In genomic region chr5:44389410-44389879, GRCh38 we compare ENCODE assay signal across 8 cellular contexts. TPM values are rescaled to one million over a fixed set of nuclear protein-coding genes. Genes with fewer than 3 reads are reported as not detected.
A peak's percentile ranks its signal among the peaks of the same experiment; 100 is the strongest.
DNase-seq lines count a peak whose midpoint lies in the region; ATAC-seq and TF ChIP-seq lines count a peak whose summit lies in the region.

TSS of gene FGF10 (minus strand) at chr5:44389420. CDS start at chr5:44388682, 738 bp downstream.

- H3K4me3 ChIP-seq in coronary artery (peak within 1 kb of the TSS; percentile 72), mesendoderm (ENCODE audit: low read length) (peak within 1 kb of the TSS; percentile 31), urinary bladder (ENCODE audit: low read depth, low read length) (peak within 1 kb of the TSS; percentile 36)

- H3K27me3 Mint-ChIP-seq in activated CD4-positive, alpha-beta T cell treated with anti-CD3 and anti-CD28 coated beads for 36 hours = peaks cover 39% of the 10 kb centered on the region

- no peak within 1 kb of the TSS for H2BK120ac ChIP-seq in mesendoderm (ENCODE audit: low read depth, low read length)

- peaks cover 3% of the 10 kb centered on the region for H3K9me3 Mint-ChIP-seq in activated CD4-positive, alpha-beta T cell treated with anti-CD3 and anti-CD28 coated beads for 36 hours (ENCODE audit: low read depth)

- H3K4me3 Mint-ChIP-seq in activated CD4-positive, alpha-beta T cell treated with anti-CD3 and anti-CD28 coated beads for 36 hours = no peak within 1 kb of the TSS

- no peaks in the 10 kb centered on the region for H3K79me1 ChIP-seq in mesendoderm (ENCODE audit: low read length)

- no peak within 1 kb of the TSS for H2BK15ac ChIP-seq in mesendoderm (replicated peaks; ENCODE audit: low read depth)

- no peaks in the 10 kb centered on the region for H3K36me3 Mint-ChIP-seq in activated CD4-positive, alpha-beta T cell treated with anti-CD3 and anti-CD28 coated beads for 36 hours (ENCODE audit: low read depth)

- CTCF ChIA-PET in activated CD4-positive, alpha-beta T cell treated with anti-CD3 and anti-CD28 coated beads for 36 hours (lab: Charles Lee) = no interaction called here

- POLR2A ChIA-PET in activated CD4-positive, alpha-beta T cell treated with anti-CD3 and anti-CD28 coated beads for 36 hours (lab: Charles Lee) = no interaction called here

- no peak for TF ChIP-seq CTCF in coronary artery (IDR thresholded peaks at IDR 0.05)

- no peak within 1 kb of the TSS for H4K5ac ChIP-seq in mesendoderm (ENCODE audit: low read length)

- no peak for ATAC-seq in activated CD4-positive, alpha-beta T cell treated with anti-CD3 and anti-CD28 coated beads for 36 hours
- no peak for ATAC-seq in HG03135 (IDR thresholded peaks at IDR 0.05; ENCODE audit: unreplicated experiment)

- H3K4me1 Mint-ChIP-seq in activated CD4-positive, alpha-beta T cell treated with anti-CD3 and anti-CD28 coated beads for 36 hours = peaks cover 10% of the 10 kb centered on the region

- H3K27me3 ChIP-seq in mesendoderm (ENCODE audit: insufficient read depth, low read length, poor library complexity) = no peaks in the 10 kb centered on the region

- intact Hi-C loops in activated CD4-positive, alpha-beta T cell treated with anti-CD3 and anti-CD28 coated beads for 36 hours (cut with DNase I, micrococcal nuclease) = no loop called here

- no peaks in the 10 kb centered on the region for H3K79me2 ChIP-seq in mesendoderm (ENCODE audit: control insufficient read depth, insufficient read depth, low read length)

- no peak within 1 kb of the TSS for H4K8ac ChIP-seq in mesendoderm (ENCODE audit: low read depth, low read length)

- no peaks in the 10 kb centered on the region for H3K36me3 ChIP-seq in mesendoderm (ENCODE audit: control insufficient read depth, insufficient read depth, low read length)
- H3K36me3 ChIP-seq in urinary bladder (ENCODE audit: insufficient read depth) = no peaks in the 10 kb centered on the region

- H2AK5ac ChIP-seq in mesendoderm (ENCODE audit: low read length) = no peak within 1 kb of the TSS

- DNase-seq in activated CD4-positive, alpha-beta T cell treated with anti-CD3 and anti-CD28 coated beads for 36 hours = peak; percentile 12
- DNase-seq in activated CD4-positive, alpha-beta T cell treated with anti-CD3 and anti-CD28 coated beads for 4 hours = no peak
- DNase-seq in coronary artery (ENCODE audit: low spot score) = peak; percentile 73
- peak; percentile 88 for DNase-seq in mesendoderm
- DNase-seq in NK-92 treated with Interleukin-12 subunit alpha and Interleukin-12 subunit beta, amount 100 ng/mL, for 24 hours (lab: John Stamatoyannopoulos, UW) = no peak
- DNase-seq in UCSD-AML1 (lab: John Stamatoyannopoulos, UW; ENCODE audit: unreplicated experiment) = no peak

- H3K27ac ChIP-seq in coronary artery (peak within 1 kb of the TSS in 1 of 2 donors; percentile 48), mesendoderm (ENCODE audit: low read depth, low read length) (peak within 1 kb of the TSS; percentile 70), urinary bladder (ENCODE audit: low read depth) (no peak within 1 kb of the TSS)

- peak within 1 kb of the TSS; percentile 60 for H3K9ac ChIP-seq in mesendoderm (ENCODE audit: low read length)

- H2BK5ac ChIP-seq in mesendoderm (ENCODE audit: low read length) = no peak within 1 kb of the TSS

- no peak within 1 kb of the TSS for H3K27ac Mint-ChIP-seq in activated CD4-positive, alpha-beta T cell treated with anti-CD3 and anti-CD28 coated beads for 36 hours

- H3K4me1 ChIP-seq in mesendoderm (ENCODE audit: control insufficient read depth, low read depth, low read length) (no peaks in the 10 kb centered on the region), urinary bladder (ENCODE audit: insufficient read depth) (no peaks in the 10 kb centered on the region)

- peak within 1 kb of the TSS; percentile 83 for H3K56ac ChIP-seq in mesendoderm (ENCODE audit: low read length)

- no CpG with 5 or more reads among the region's 26 CpGs for WGBS in mesendoderm (ENCODE audit: extremely low coverage, insufficient coverage, low lambda C conversion rate)
- WGBS in urinary bladder = under 1% methylated on average over 26 of the region's 26 CpGs

- peak within 1 kb of the TSS; percentile 56 for H3K18ac ChIP-seq in mesendoderm (ENCODE audit: low read length)

- H3K4me2 ChIP-seq in mesendoderm (ENCODE audit: low read length) = peak within 1 kb of the TSS; percentile 88

- no peak within 1 kb of the TSS for H3K23ac ChIP-seq in mesendoderm (ENCODE audit: low read length)

- peak within 1 kb of the TSS; percentile 85 for H3K4ac ChIP-seq in mesendoderm (ENCODE audit: low read depth, low read length)

RNA-seq across cellular contexts. Expression of gene FGF10, which starts in this region (rescaled TPM):
- total RNA-seq in activated CD4-positive, alpha-beta T cell treated with anti-CD3 and anti-CD28 coated beads for 36 hours = not detected
- 2.6 TPM for polyA plus RNA-seq in mesendoderm (2013, experiment 1 of 2)
- 2.6 TPM for polyA plus RNA-seq in mesendoderm (2013, experiment 2 of 2)
- 21.2 TPM for total RNA-seq in urinary bladder
- polyA plus RNA-seq in urinary bladder = 10.1 TPM

Comparison
In these comparisons a context has a peak if more than half of its experiments do, and no peak if none do; other contexts are left out.
1. RNA of gene FGF10 (total RNA-seq): 21.2 TPM in urinary bladder (single experiment); not detected in activated CD4-positive, alpha-beta T cell treated with anti-CD3 and anti-CD28 coated beads for 36 hours; every median in the first group is over 10 times any median in the second.
2. Peak in DNase-seq in activated CD4-positive, alpha-beta T cell treated with anti-CD3 and anti-CD28 coated beads for 36 hours; RNA of the gene not detected or under 1 TPM.
3. DNase-seq: peak in coronary artery (single experiment) and mesendoderm (single experiment); none in activated CD4-positive, alpha-beta T cell treated with anti-CD3 and anti-CD28 coated beads for 4 hours (0 of 2), NK-92 treated with Interleukin-12 subunit alpha and Interleukin-12 subunit beta, amount 100 ng/mL, for 24 hours (single experiment) and UCSD-AML1 (single experiment).
4. Peak in every context shown above with its lines, with median percentiles within 50 percentile points of each other: H3K4me3 ChIP-seq.